ENCODE assay signal across 14 cellular contexts in the genomic region with DNA sequence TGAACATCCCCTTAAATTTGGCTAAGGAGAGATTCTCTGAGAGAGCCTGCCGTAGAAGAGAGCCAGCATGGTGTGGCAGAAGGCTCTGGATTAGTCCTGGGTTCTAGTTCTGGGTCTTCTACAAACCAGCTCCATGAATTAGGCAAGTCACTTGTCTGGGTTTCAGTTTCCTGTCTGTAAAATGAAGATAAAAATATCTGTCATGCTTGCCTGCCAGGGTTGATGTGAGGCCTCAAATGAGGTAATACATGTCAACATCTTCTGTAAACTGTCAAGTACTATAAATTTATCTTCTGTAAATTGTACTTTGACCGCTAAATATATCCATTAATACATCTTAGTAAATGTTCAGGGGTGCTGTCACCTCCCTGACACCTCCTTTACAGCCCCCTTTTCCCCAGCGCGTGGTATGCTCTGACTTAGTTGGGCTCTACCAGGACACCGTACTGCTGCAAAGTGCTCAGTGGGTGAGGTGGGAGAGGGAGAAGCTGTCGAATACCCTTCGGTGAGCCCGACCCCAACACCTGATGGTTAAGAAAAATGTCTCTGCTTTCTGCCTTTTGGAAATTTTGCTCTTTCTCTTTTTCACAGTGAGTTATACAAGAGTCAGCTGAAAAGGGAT. TPM values are rescaled to one million over a fixed set of nuclear protein-coding genes. Genes with fewer than 3 reads are reported as not detected.
A peak's percentile ranks its signal among the peaks of the same experiment; 100 is the strongest.
DNase-seq lines count a peak whose midpoint lies in the region; ATAC-seq, FAIRE-seq and TF ChIP-seq lines count a peak whose summit lies in the region.
"Had no signal": no experiment of that assay in that cellular context is flagged by ENCODE, and none has a peak within 500 bp of the region (broad histone marks: within the 10 kb centered on the region; RNA-seq: fewer than 3 reads in every experiment).

No MANE protein-coding gene starts in this region.

- H3K27ac Mint-ChIP-seq in activated CD8-positive, alpha-beta memory T cell treated with anti-CD3 and anti-CD28 coated beads, Interleukin-2, amount 10 ng/mL, durations not matched to agents 7 days and 5 days, result peak overlapping the region; percentile 63
- H3K27ac Mint-ChIP-seq: activated B cell treated with CpG ODN at 0.5 μM for 24 hours had no signal

- H3K9me3 Mint-ChIP-seq in activated CD8-positive, alpha-beta memory T cell treated with anti-CD3 and anti-CD28 coated beads, Interleukin-2, amount 10 ng/mL, durations not matched to agents 7 days and 5 days (ENCODE audit: low read depth), result no peaks in the 10 kb centered on the region
- H3K9me3 Mint-ChIP-seq: activated B cell treated with CpG ODN at 0.5 μM for 24 hours, IgD-negative memory B cell had no signal

- no peak for ATAC-seq in activated CD8-positive, alpha-beta memory T cell treated with anti-CD3 and anti-CD28 coated beads, Interleukin-2, amount 10 ng/mL, durations not matched to agents 7 days and 5 days
- ATAC-seq in HG02870 (IDR thresholded peaks at IDR 0.05; ENCODE audit: unreplicated experiment), result no peak

- FAIRE-seq in small intestine (lab: Jason Lieb, UNC), result no peak
- FAIRE-seq: bronchial epithelial cell had no signal

- no peaks in the 10 kb centered on the region for H3K27me3 ChIP-seq in small intestine (ENCODE audit: control insufficient read depth in 2 of 2, insufficient read depth in 2 of 2, low read length in 2 of 2)
- H3K27me3 ChIP-seq: SJSA1, upper lobe of right lung had no signal

- H3K4me1 Mint-ChIP-seq in activated CD8-positive, alpha-beta memory T cell treated with anti-CD3 and anti-CD28 coated beads, Interleukin-2, amount 10 ng/mL, durations not matched to agents 7 days and 5 days, result peaks cover 14% of the 10 kb centered on the region

- H3K36me3 ChIP-seq in small intestine (ENCODE audit: control insufficient read depth in 2 of 2, insufficient read depth in 2 of 2, low read length in 2 of 2), result peaks cover 2 to 6% of the 10 kb centered on the region in 2 donors

- CTCF ChIA-PET in activated CD8-positive, alpha-beta memory T cell treated with anti-CD3 and anti-CD28 coated beads, Interleukin-2, amount 10 ng/mL, durations not matched to agents 7 days and 5 days (lab: Charles Lee), result interaction anchor here (1.0 kb wide), 1 partner anchor 271 kb away, joined by 3 read pairs; no protein-coding TSS in a partner anchor

- no peak overlapping the region for H3K4me3 ChIP-seq in small intestine (ENCODE audit: low read depth in 1 of 2, low read length in 2 of 2)
- H3K4me3 ChIP-seq: SJSA1, upper lobe of right lung had no signal

- H3K36me3 Mint-ChIP-seq in activated CD8-positive, alpha-beta memory T cell treated with anti-CD3 and anti-CD28 coated beads, Interleukin-2, amount 10 ng/mL, durations not matched to agents 7 days and 5 days, result peaks cover 39% of the 10 kb centered on the region

- 84 to 90% (median 89%) methylated on average over 8 of the region's 8 CpGs for WGBS in small intestine, 3 donors

- no peaks in the 10 kb centered on the region for H3K9me3 ChIP-seq in small intestine (ENCODE audit: control insufficient read depth, low read depth)
- H3K9me3 ChIP-seq: SJSA1, upper lobe of right lung had no signal

- no peaks in the 10 kb centered on the region for H3K27me3 Mint-ChIP-seq in activated CD8-positive, alpha-beta memory T cell treated with anti-CD3 and anti-CD28 coated beads, Interleukin-2, amount 10 ng/mL, durations not matched to agents 7 days and 5 days
- H3K27me3 Mint-ChIP-seq: activated B cell treated with CpG ODN at 0.5 μM for 24 hours, IgD-negative memory B cell had no signal

- H3K4me1 ChIP-seq in small intestine (ENCODE audit: control insufficient read depth in 2 of 2, insufficient read depth in 1 of 2, low read depth in 1 of 2, low read length in 1 of 2), result no peaks in the 10 kb centered on the region
- H3K4me1 ChIP-seq: SJSA1 had no signal

- DNase-seq in activated CD8-positive, alpha-beta memory T cell treated with anti-CD3 and anti-CD28 coated beads, Interleukin-2, amount 10 ng/mL, durations not matched to agents 7 days and 5 days, result no peak
- no peak for DNase-seq in activated CD8-positive, alpha-beta memory T cell treated with anti-CD3 and anti-CD28 coated beads, Interleukin-2, amount 50 U/mL, for 48 hours
- DNase-seq in NOMO-1 treated with DMSO at 0.1 percent for 48 hours (lab: John Stamatoyannopoulos, UW; ENCODE audit: unreplicated experiment), result peak; percentile 85
- peak; percentile 92 to 93 for DNase-seq in erythroblast (lab: John Stamatoyannopoulos, UW)
- DNase-seq in small intestine, result peak; percentile 13
- DNase-seq in dermis blood vessel endothelial cell, result no peak
- DNase-seq in NCI-H69 (lab: John Stamatoyannopoulos, UW), result no peak
- DNase-seq: activated B cell treated with CpG ODN at 0.5 μM for 24 hours, NCI-H774, upper lobe of right lung had no signal

- peak; percentile 40 for TF ChIP-seq POLR2A in erythroblast (IDR thresholded peaks at IDR 0.05; ENCODE audit: low read length)

- H3K27ac ChIP-seq in small intestine (ENCODE audit: low read depth in 1 of 2, low read length in 1 of 2), result no peak overlapping the region
- H3K27ac ChIP-seq: SJSA1, upper lobe of right lung had no signal

- no peak overlapping the region for H3K4me3 Mint-ChIP-seq in activated CD8-positive, alpha-beta memory T cell treated with anti-CD3 and anti-CD28 coated beads, Interleukin-2, amount 10 ng/mL, durations not matched to agents 7 days and 5 days
- H3K4me3 Mint-ChIP-seq: activated B cell treated with CpG ODN at 0.5 μM for 24 hours, IgD-negative memory B cell had no signal

RNA-seq across cellular contexts. Expression of a gene that starts 14.9 kb away (rescaled TPM):
- total RNA-seq in activated CD8-positive, alpha-beta memory T cell treated with anti-CD3 and anti-CD28 coated beads, Interleukin-2, amount 10 ng/mL, durations not matched to agents 7 days and 5 days, result 10 to 100 TPM; 76.9 to 82.8 TPM
- 10 to 100 TPM; 67.1 to 87.4 (median 68.6) TPM for polyA plus RNA-seq in small intestine
- total RNA-seq in dermis blood vessel endothelial cell, result 49.0 and 85.8 TPM in 2 replicates

Comparison
In these comparisons a context has a peak if more than half of its experiments do, and no peak if none do; other contexts are left out.
1. DNase-seq: peak in NOMO-1 treated with DMSO at 0.1 percent for 48 hours (single experiment), erythroblast (2 of 2) and small intestine (single experiment); none in activated CD8-positive, alpha-beta memory T cell treated with anti-CD3 and anti-CD28 coated beads, Interleukin-2, amount 10 ng/mL, durations not matched to agents 7 days and 5 days (single experiment), activated CD8-positive, alpha-beta memory T cell treated with anti-CD3 and anti-CD28 coated beads, Interleukin-2, amount 50 U/mL, for 48 hours (single experiment), dermis blood vessel endothelial cell (single experiment) and NCI-H69 (single experiment).